10 cellular contexts compared by ENCODE assay signal in genomic region chr1:26432793-26433192, GRCh38. TPM values are rescaled to one million over a fixed set of nuclear protein-coding genes. Genes with fewer than 3 reads are reported as not detected.
A peak's percentile ranks its signal among the peaks of the same experiment; 100 is the strongest.
DNase-seq lines count a peak whose midpoint lies in the region; ATAC-seq, FAIRE-seq and TF ChIP-seq lines count a peak whose summit lies in the region.
"Had no signal": no experiment of that assay in that cellular context is flagged by ENCODE, and none has a peak within 500 bp of the region (broad histone marks: within the 10 kb centered on the region; RNA-seq: fewer than 3 reads in every experiment).

No MANE protein-coding gene starts in this region.

- no peaks in the 10 kb centered on the region for H3K9me1 ChIP-seq in K562 (ENCODE audit: control insufficient read depth, insufficient read depth, low read length)

- 0% methylated on average over 3 of the region's 3 CpGs for WGBS in K562 (ENCODE audit: insufficient coverage, low coverage, missing lambda C conversion rate)
- 48 to 51% methylated on average over 3 of the region's 3 CpGs for WGBS in lung, 2 donors
- 52 to 61% methylated on average over 3 of the region's 3 CpGs for WGBS in tibial nerve, 2 donors

- intact Hi-C loops in K562 (cut with micrococcal nuclease) = no loop called here

- H3K9me3 ChIP-seq in K562 (replicated peaks; ENCODE audit: control insufficient read depth, insufficient read depth, low read depth, low read length) = no peaks in the 10 kb centered on the region
- H3K9me3 ChIP-seq in lung (ENCODE audit: control insufficient read depth in 2 of 2, insufficient read depth in 1 of 2, low read length in 1 of 2) = no peaks in the 10 kb centered on the region
- H3K9me3 ChIP-seq in tibial nerve = no peaks in the 10 kb centered on the region

- no peak for FAIRE-seq in K562 (lab: Jason Lieb, UNC)
- FAIRE-seq in HTR-8/SVneo (lab: Jason Lieb, UNC) = no peak
- FAIRE-seq in RCC 7860 (lab: Jason Lieb, UNC) = no peak
- FAIRE-seq: D721Med had no signal

- no peaks in the 10 kb centered on the region for H3K9me3 Mint-ChIP-seq in activated T-cell treated with anti-CD3 and anti-CD28 coated beads, Interleukin-2, amount 50 U/mL, for 72 hours

- no peak for TF ChIP-seq CTCF in K562 (IDR thresholded peaks at IDR 0.05 in 2 of 3, conservative IDR thresholded peaks at IDR 0.05 in 1 of 3; ENCODE audit: insufficient read depth in 2 of 3, low read depth in 1 of 3, low read length in 3 of 3)
- TF ChIP-seq CTCF in lung (IDR thresholded peaks at IDR 0.05; ENCODE audit: control extremely low read depth, extremely low read depth) = no peak
- no peak for TF ChIP-seq CTCF in tibial nerve (IDR thresholded peaks at IDR 0.05)

- H3K27me3 Mint-ChIP-seq in activated T-cell treated with anti-CD3 and anti-CD28 coated beads, Interleukin-2, amount 50 U/mL, for 72 hours (ENCODE audit: low read depth) = peaks cover 5% of the 10 kb centered on the region

- peaks cover 32% of the 10 kb centered on the region for H3K79me2 ChIP-seq in K562 (ENCODE audit: control insufficient read depth, insufficient read depth, low read length)

- BruUV-seq in K562 (replicated peaks; lab: Mats Ljungman, UMichigan) = no TSS peak

- H3K4me3 ChIP-seq in K562 (peak overlapping the region; percentile 70), lung (peak overlapping the region; percentile 66), tibial nerve (peak overlapping the region; percentile 44 to 79 (median 58))

- H3K9ac ChIP-seq in K562 (ENCODE audit: insufficient read depth in 1 of 2, low read depth in 2 of 2, low read length in 2 of 2) = peak overlapping the region; percentile 86 to 90

- no peak for TF ChIP-seq EP300 in K562 (IDR thresholded peaks at IDR 0.05; ENCODE audit: low read length)
- TF ChIP-seq EP300 in tibial nerve (IDR thresholded peaks at IDR 0.05) = no peak

- POLR2A ChIA-PET in K562 (lab: Yijun Ruan, JAX) = interaction anchor here (0.7 to 2.2 kb wide), 16 partner anchors 8 to 554 kb away, joined by 3 to 13 read pairs (median 4); partner anchors contain the start of gene HMGN2

- TF ChIP-seq RAD21 in K562 (CRISPR knock-in tag; conservative IDR thresholded peaks at IDR 0.05 in 1 of 2, IDR thresholded peaks at IDR 0.05 in 1 of 2) = no peak

- H3K4me2 ChIP-seq in K562 (ENCODE audit: insufficient read depth, low read length) = peak overlapping the region; percentile 98

- H3K27ac ChIP-seq in K562 (ENCODE audit: extremely low read depth, low read depth, low read length) (peak overlapping the region; percentile 81), lung (ENCODE audit: low read depth in 1 of 2, low read length in 1 of 2) (peak overlapping the region; percentile 51 to 81), tibial nerve (peak overlapping the region; percentile 63 to 86 (median 84))

- H3K36me3 Mint-ChIP-seq in activated T-cell treated with anti-CD3 and anti-CD28 coated beads, Interleukin-2, amount 50 U/mL, for 72 hours (ENCODE audit: insufficient read depth in 2 of 2) = peaks cover 4 to 9% of the 10 kb centered on the region in 2 donors

- H3K4me1 ChIP-seq in K562 (replicated peaks in 1 of 2; ENCODE audit: control insufficient read depth in 2 of 2, insufficient read depth in 2 of 2, low read length in 2 of 2) = peaks cover 7 to 16% of the 10 kb centered on the region in 2 experiments; a peak in 4 of 5 replicates
- H3K4me1 ChIP-seq in lung (ENCODE audit: control insufficient read depth in 2 of 2, insufficient read depth in 2 of 2, low read length in 2 of 2) = peaks cover 1 to 7% of the 10 kb centered on the region in 2 donors
- peaks cover 0 to 28% (median 11%) of the 10 kb centered on the region in 4 donors for H3K4me1 ChIP-seq in tibial nerve

- TF ChIP-seq POLR2A in K562 (conservative IDR thresholded peaks at IDR 0.05) (no peak), tibial nerve (IDR thresholded peaks at IDR 0.05) (no peak)

- ATAC-seq in activated T-cell treated with anti-CD3 and anti-CD28 coated beads, Interleukin-2, amount 50 U/mL, for 72 hours (replicated peaks in 1 of 2) = no peak
- no peak for ATAC-seq in K562
- ATAC-seq in lung (ENCODE audit: insufficient read depth, low FRiP score) = no peak
- ATAC-seq in HG02938 (IDR thresholded peaks at IDR 0.05; ENCODE audit: unreplicated experiment) = no peak

- no peaks in the 10 kb centered on the region for H4K20me1 ChIP-seq in K562 (replicated peaks; ENCODE audit: control insufficient read depth, insufficient read depth, low read length)

- H3K4me3 Mint-ChIP-seq in activated T-cell treated with anti-CD3 and anti-CD28 coated beads, Interleukin-2, amount 50 U/mL, for 72 hours = peak overlapping the region; percentile 92 to 95

- H3K27me3 ChIP-seq in K562 (ENCODE audit: control insufficient read depth in 2 of 2, insufficient read depth in 2 of 2, low read length in 2 of 2) (no peaks in the 10 kb centered on the region), lung (ENCODE audit: control insufficient read depth, insufficient read depth) (no peaks in the 10 kb centered on the region), tibial nerve (no peaks in the 10 kb centered on the region)

- H3K36me3 ChIP-seq in K562 (ENCODE audit: control insufficient read depth, insufficient read depth, low read length) (peaks cover 26% of the 10 kb centered on the region; the same call in 2 of the 3 replicates), lung (ENCODE audit: control insufficient read depth in 2 of 2, insufficient read depth in 2 of 2, low read length in 2 of 2) (peaks cover 8 to 15% of the 10 kb centered on the region in 2 donors), tibial nerve (peaks cover 0 to 34% (median 8%) of the 10 kb centered on the region in 3 donors)

- CTCF ChIA-PET in K562 (lab: Yijun Ruan, JAX; ENCODE audit: low intra/inter-chr PET ratio) = no interaction called here

- peak overlapping the region; percentile 20 for H3K27ac Mint-ChIP-seq in activated T-cell treated with anti-CD3 and anti-CD28 coated beads, Interleukin-2, amount 50 U/mL, for 72 hours

- in situ Hi-C loops in K562 (cut with MboI) = no loop called here

- DNase-seq in activated T-cell treated with anti-CD3 and anti-CD28 coated beads, Interleukin-2, amount 50 U/mL, for 72 hours = no peak
- no peak for DNase-seq in activated T-cell treated with anti-CD3 and anti-CD28 coated beads, Interleukin-2, amount 50 U/mL, for 48 hours
- DNase-seq in K562 (ENCODE audit: extremely low read depth in 1 of 4, low spot score in 3 of 4) (no peak), lung (ENCODE audit: low spot score) (no peak), tibial nerve (ENCODE audit: low spot score in 2 of 2) (no peak), HTR-8/SVneo (ENCODE audit: insufficient read length, low spot score) (no peak), RCC 7860 (ENCODE audit: low spot score) (no peak)

- H2AFZ ChIP-seq in K562 (ENCODE audit: low read depth, low read length) = peak overlapping the region; percentile 89

- H3K4me1 Mint-ChIP-seq in activated T-cell treated with anti-CD3 and anti-CD28 coated beads, Interleukin-2, amount 50 U/mL, for 72 hours (ENCODE audit: low read depth) = peaks cover 20% of the 10 kb centered on the region

RNA-seq across cellular contexts. Expression of gene DHDDS, which starts 0.7 kb away (rescaled TPM):
- 10 to 100 TPM; 39.5 to 43.6 TPM for total RNA-seq in activated T-cell treated with anti-CD3 and anti-CD28 coated beads, Interleukin-2, amount 50 U/mL, for 72 hours
- total RNA-seq in K562 (2011; cell fraction: chromatin; rRNA removed; ENCODE audit: low replicate concordance) = 193 and 199 TPM in 2 replicates
- 118 TPM in 2 replicates for total RNA-seq in K562 (2011; cell fraction: nucleolus; rRNA removed)
- 160 and 187 TPM in 2 replicates for total RNA-seq in K562 (2011; cell fraction: nucleoplasm; rRNA removed)
- 40.8 and 45.3 TPM in 2 replicates for total RNA-seq in K562 (2014; rRNA removed)
- 49.6 and 51.4 TPM in 2 replicates for total RNA-seq in K562 (2014; rRNA removed; fragmentation: Illumina TruSeq; extraction: Trizol)
- 46.8 and 47.4 TPM in 2 replicates for total RNA-seq in K562 (2015; rRNA removed; fragmentation: Illumina TruSeq; extraction: Trizol)
- 55.0 and 60.4 TPM in 2 replicates for total RNA-seq in K562 (2021)
- 34.8 and 39.8 TPM in 2 replicates for polyA plus RNA-seq in K562 (2011; rRNA removed)
- polyA plus RNA-seq in K562 (2011; cell fraction: cytosol; rRNA removed) = 30.4 and 33.9 TPM in 2 replicates
- 36.1 and 38.4 TPM in 2 replicates for polyA plus RNA-seq in K562 (2011; cell fraction: nucleus; rRNA removed)
- 30.7 and 44.5 TPM in 2 replicates for polyA plus RNA-seq in K562 (2012)
- 41.8 and 50.3 TPM in 2 replicates for polyA plus RNA-seq in K562 (2014; fragmentation: Illumina TruSeq; extraction: Trizol)
- polyA plus RNA-seq in K562 (2014; fragmentation: Nextera tagmentation; extraction: Ambion mirVana) = 10 to 100 TPM; 33.3 to 44.3 TPM
- polyA plus RNA-seq in K562 (2014; rRNA removed) = 38.3 and 42.1 TPM in 2 replicates
- 75.8 and 89.1 TPM in 2 replicates for polyA minus RNA-seq in K562 (2011; rRNA and poly(A)+ RNA removed)
- 23.4 and 26.7 TPM in 2 replicates for polyA minus RNA-seq in K562 (2011; cell fraction: cytosol; rRNA and poly(A)+ RNA removed)
- 39.3 and 68.4 TPM in 2 replicates for polyA minus RNA-seq in K562 (2011; cell fraction: nucleus; rRNA and poly(A)+ RNA removed)
- 10 to 100 TPM; 29.1 to 57.4 TPM for total RNA-seq in lung
- polyA plus RNA-seq in lung = 10 to 100 TPM; 22.6 to 36.4 TPM
- 10 to 100 TPM; 24.7 to 45.4 (median 32.8) TPM for total RNA-seq in tibial nerve

RNA-seq across cellular contexts. Expression of gene LIN28A, which starts 22.2 kb away (rescaled TPM):
- total RNA-seq in activated T-cell treated with anti-CD3 and anti-CD28 coated beads, Interleukin-2, amount 50 U/mL, for 72 hours = not detected
- 0.51 and 0.97 TPM in 2 replicates for total RNA-seq in K562 (2011; cell fraction: chromatin; rRNA removed; ENCODE audit: low replicate concordance)
- total RNA-seq in K562 (2011; cell fraction: nucleolus; rRNA removed) = 0.53 and 0.67 TPM in 2 replicates
- 0.81 and 1.5 TPM in 2 replicates for total RNA-seq in K562 (2011; cell fraction: nucleoplasm; rRNA removed)
- total RNA-seq in K562 (2014; rRNA removed) (3.1 and 3.8 TPM in 2 replicates), K562 (2014; rRNA removed; fragmentation: Illumina TruSeq; extraction: Trizol) (4.3 and 4.5 TPM in 2 replicates), K562 (2015; rRNA removed; fragmentation: Illumina TruSeq; extraction: Trizol) (4.5 and 5.4 TPM in 2 replicates), K562 (2021) (5.1 TPM in 2 replicates), lung (under 1 TPM in 1 of 2 donors, not detected in 1; 0.80 TPM), tibial nerve (not detected)
- polyA plus RNA-seq in K562 (2011; rRNA removed) (0.26 and 5.2 TPM in 2 replicates), K562 (2014; fragmentation: Illumina TruSeq; extraction: Trizol) (3.5 and 3.9 TPM in 2 replicates), K562 (2014; fragmentation: Nextera tagmentation; extraction: Ambion mirVana) (1 to 10 TPM in 1 of 2 experiments, under 1 TPM in 1; 0.80 to 1.0 TPM), K562 (2014; rRNA removed) (2.4 and 3.2 TPM in 2 replicates), lung (not detected)
- polyA plus RNA-seq in K562 (2011; cell fraction: cytosol; rRNA removed) = 0.25 and 1.9 TPM in 2 replicates
- polyA plus RNA-seq in K562 (2011; cell fraction: nucleus; rRNA removed) = 0.15 and 1.7 TPM in 2 replicates
- 0.24 and 1.0 TPM in 2 replicates for polyA plus RNA-seq in K562 (2012)
- polyA minus RNA-seq in K562 (2011; rRNA and poly(A)+ RNA removed) = 0.69 and 13.6 TPM in 2 replicates
- polyA minus RNA-seq in K562 (2011; cell fraction: cytosol; rRNA and poly(A)+ RNA removed) = 0.36 and 6.4 TPM in 2 replicates
- 0.11 and 0.81 TPM in 2 replicates for polyA minus RNA-seq in K562 (2011; cell fraction: nucleus; rRNA and poly(A)+ RNA removed)
- polyA plus RNA-seq: adipose tissue had no signal

RNA-seq across cellular contexts. Expression of gene HMGN2, which starts 39.4 kb away (rescaled TPM):
- total RNA-seq in activated T-cell treated with anti-CD3 and anti-CD28 coated beads, Interleukin-2, amount 50 U/mL, for 72 hours = 100 to 1,000 TPM; 434 to 439 TPM
- 381 and 607 TPM in 2 replicates for total RNA-seq in K562 (2011; cell fraction: chromatin; rRNA removed; ENCODE audit: low replicate concordance)
- 219 and 264 TPM in 2 replicates for total RNA-seq in K562 (2011; cell fraction: nucleolus; rRNA removed)
- 460 and 546 TPM in 2 replicates for total RNA-seq in K562 (2011; cell fraction: nucleoplasm; rRNA removed)
- total RNA-seq in K562 (2014; rRNA removed) (965 and 1,011 TPM in 2 replicates), K562 (2014; rRNA removed; fragmentation: Illumina TruSeq; extraction: Trizol) (866 and 959 TPM in 2 replicates), K562 (2015; rRNA removed; fragmentation: Illumina TruSeq; extraction: Trizol) (983 and 1,131 TPM in 2 replicates), K562 (2021) (972 and 1,007 TPM in 2 replicates), lung (100 to 1,000 TPM; 329 to 374 TPM), tibial nerve (100 to 1,000 TPM; 165 to 237 (median 207) TPM)
- polyA plus RNA-seq in K562 (2011; rRNA removed) (370 and 462 TPM in 2 replicates), K562 (2014; fragmentation: Illumina TruSeq; extraction: Trizol) (1,354 and 1,569 TPM in 2 replicates), K562 (2014; fragmentation: Nextera tagmentation; extraction: Ambion mirVana) (1,000 to 10,000 TPM in 1 of 2 experiments, 100 to 1,000 TPM in 1; 805 to 1,140 TPM), K562 (2014; rRNA removed) (577 and 603 TPM in 2 replicates), lung (100 to 1,000 TPM; 452 to 580 TPM)
- polyA plus RNA-seq in K562 (2011; cell fraction: cytosol; rRNA removed) = 151 and 308 TPM in 2 replicates
- polyA plus RNA-seq in K562 (2011; cell fraction: nucleus; rRNA removed) = 496 and 1,136 TPM in 2 replicates
- polyA plus RNA-seq in K562 (2012) = 1,292 and 1,447 TPM in 2 replicates
- 169 and 229 TPM in 2 replicates for polyA minus RNA-seq in K562 (2011; rRNA and poly(A)+ RNA removed)
- polyA minus RNA-seq in K562 (2011; cell fraction: cytosol; rRNA and poly(A)+ RNA removed) = 143 and 214 TPM in 2 replicates
- polyA minus RNA-seq in K562 (2011; cell fraction: nucleus; rRNA and poly(A)+ RNA removed) = 90.3 and 188 TPM in 2 replicates
